14 cellular contexts compared by ENCODE assay signal in the genomic region with DNA sequence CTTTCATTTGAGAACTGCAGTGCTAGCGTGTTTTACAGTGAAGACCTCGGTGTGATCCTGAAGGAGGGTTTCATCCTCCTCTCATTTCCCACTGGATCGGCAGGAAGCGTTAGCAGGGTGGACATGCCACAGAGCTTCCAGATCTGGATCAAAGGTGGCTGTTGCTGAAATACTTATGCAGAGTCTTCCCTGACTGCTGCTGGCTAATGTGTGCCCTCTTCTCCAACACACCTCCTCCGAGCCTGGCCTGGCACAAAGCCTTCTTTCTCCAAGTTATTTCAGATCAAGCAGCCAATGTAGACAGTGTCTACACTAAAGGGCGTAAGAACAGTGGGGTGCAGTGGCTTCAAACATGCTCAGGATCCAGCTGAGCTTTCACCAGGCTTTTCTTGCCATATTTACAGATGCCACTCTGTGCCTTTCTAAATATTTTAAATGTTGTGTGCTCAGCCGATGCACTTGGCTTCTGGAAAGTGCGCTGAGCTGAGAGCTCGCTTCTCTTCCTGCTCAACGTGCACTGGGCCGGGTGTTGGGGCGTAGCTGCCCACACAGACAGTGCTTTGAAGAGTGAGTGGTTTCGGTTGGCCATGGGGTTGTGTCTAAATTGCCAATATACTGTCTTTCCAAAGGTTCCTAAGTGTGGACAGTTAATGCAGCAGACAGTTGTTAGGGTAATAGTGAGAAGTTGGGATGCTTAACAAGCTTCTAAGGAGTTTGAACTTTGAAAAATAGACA. TPM values are rescaled to one million over a fixed set of nuclear protein-coding genes. Genes with fewer than 3 reads are reported as not detected.
DNase-seq lines count a peak whose midpoint lies in the region; ATAC-seq and TF ChIP-seq lines count a peak whose summit lies in the region.
"Had no signal": no experiment of that assay in that cellular context is flagged by ENCODE, and none has a peak within 500 bp of the region (broad histone marks: within the 10 kb centered on the region; RNA-seq: fewer than 3 reads in every experiment).

No MANE protein-coding gene starts in this region.

- H2BK120ac ChIP-seq in trophoblast cell (ENCODE audit: insufficient read depth, low read length, poor library complexity) = peak overlapping the region; percentile 92

- BruUV-seq in PC-3 (replicated peaks; lab: Mats Ljungman, UMichigan) = no TSS peak

- H3K36me3 Mint-ChIP-seq in CD14-positive monocyte = peaks cover 3 to 14% of the 10 kb centered on the region in 2 donors

- peak overlapping the region; percentile 6 to 70 for H3K4me3 Mint-ChIP-seq in CD14-positive monocyte

- peak overlapping the region; percentile 74 for H4K91ac ChIP-seq in trophoblast cell (ENCODE audit: low read depth, low read length)

- H3F3A ChIP-seq in PC-3 (ENCODE audit: low read length, unreplicated experiment) = no peaks in the 10 kb centered on the region

- no CpG with 5 or more reads among the region's 13 CpGs for WGBS in trophoblast cell (ENCODE audit: extremely low coverage, insufficient coverage, insufficient read length)

- CTCF ChIA-PET in PC-3 (lab: Charles Lee) = no interaction called here

- no peaks in the 10 kb centered on the region for H3K9me3 ChIP-seq in left ventricle myocardium inferior (replicated peaks)
- H3K9me3 ChIP-seq in trophoblast cell (ENCODE audit: insufficient read depth, low read depth, low read length) = no peaks in the 10 kb centered on the region
- H3K9me3 ChIP-seq in PC-3 (ENCODE audit: low read length) = no peaks in the 10 kb centered on the region
- H3K9me3 ChIP-seq: HAP-1 had no signal

- H3K27ac Mint-ChIP-seq in CD14-positive monocyte = peak overlapping the region; percentile 37 to 90 (median 83)

- H3K9me3 Mint-ChIP-seq in CD14-positive monocyte = peaks cover 0 to 4% (median 0%) of the 10 kb centered on the region in 7 donors

- peak overlapping the region; percentile 62 for H4K8ac ChIP-seq in trophoblast cell (ENCODE audit: low read depth, low read length)

- H3K9ac ChIP-seq in trophoblast cell (ENCODE audit: low read length) = no peak overlapping the region
- no peak overlapping the region for H3K9ac ChIP-seq in PC-3 (ENCODE audit: low read length)

- H3K18ac ChIP-seq in trophoblast cell (ENCODE audit: low read length) = peak overlapping the region; percentile 33

- no peak overlapping the region for H4K12ac ChIP-seq in trophoblast cell (ENCODE audit: low read depth, low read length)

- H2BK5ac ChIP-seq in trophoblast cell (ENCODE audit: low read depth, low read length, poor library complexity) = peak overlapping the region; percentile 67

- peak overlapping the region; percentile 2 for H3K4me3 ChIP-seq in left ventricle myocardium inferior
- H3K4me3 ChIP-seq in trophoblast cell (ENCODE audit: low read depth, low read length) = no peak overlapping the region
- no peak overlapping the region for H3K4me3 ChIP-seq in PC-3 (ENCODE audit: low read length)
- H3K4me3 ChIP-seq: HAP-1 had no signal

- peak overlapping the region; percentile 71 for H2AK5ac ChIP-seq in trophoblast cell (ENCODE audit: low read length)

- no peaks in the 10 kb centered on the region for H3K27me3 ChIP-seq in left ventricle myocardium inferior (ENCODE audit: low read depth)
- no peaks in the 10 kb centered on the region for H3K27me3 ChIP-seq in trophoblast cell (ENCODE audit: insufficient read depth, low read length)
- no peaks in the 10 kb centered on the region for H3K27me3 ChIP-seq in PC-3 (ENCODE audit: low read length)

- intact Hi-C loops in CD14-positive monocyte (cut with micrococcal nuclease) = no loop called here
- intact Hi-C loops in left ventricle myocardium inferior (cut with micrococcal nuclease) = no loop called here
- intact Hi-C loops in PC-3 (cut with micrococcal nuclease) = no loop called here

- no peaks in the 10 kb centered on the region for H4K20me1 ChIP-seq in PC-3 (ENCODE audit: low read length)

- H2AFZ ChIP-seq in trophoblast cell (ENCODE audit: insufficient read depth, low read length, poor library complexity) = no peak overlapping the region
- no peak overlapping the region for H2AFZ ChIP-seq in PC-3 (ENCODE audit: low read length)

- H3K23ac ChIP-seq in trophoblast cell (ENCODE audit: low read length) = no peak overlapping the region

- H3K4me2 ChIP-seq in trophoblast cell (ENCODE audit: low read length) (peak overlapping the region; percentile 0), PC-3 (ENCODE audit: low read length) (no peak overlapping the region)

- POLR2A ChIA-PET in PC-3 (lab: Charles Lee; ENCODE audit: unreplicated experiment) = no interaction called here

- H3K27ac ChIP-seq in left ventricle myocardium inferior (replicated peaks) = peak overlapping the region; percentile 65
- H3K27ac ChIP-seq in trophoblast cell (ENCODE audit: low read depth, low read length) = peak overlapping the region; percentile 2
- no peak overlapping the region for H3K27ac ChIP-seq in PC-3 (ENCODE audit: low read length)

- peaks cover 0 to 2% (median 0%) of the 10 kb centered on the region in 3 donors for H3K27me3 Mint-ChIP-seq in CD14-positive monocyte (ENCODE audit: low read depth in 3 of 3)

- H3K9me2 ChIP-seq in PC-3 (replicated peaks; ENCODE audit: low read length) = no peaks in the 10 kb centered on the region

- peaks cover 16% of the 10 kb centered on the region for H3K79me1 ChIP-seq in trophoblast cell (ENCODE audit: low read length)

- DNase-seq in CD14-positive monocyte (ENCODE audit: low spot score) = no peak
- peak; percentile 6 for DNase-seq in NOMO-1 treated with dmso at 0.1 percent for 144 hours (lab: John Stamatoyannopoulos, UW; ENCODE audit: unreplicated experiment)
- no peak for DNase-seq in left ventricle myocardium inferior
- DNase-seq in trophoblast cell = peak in 1 of 2 donors; percentile 49
- DNase-seq in H4 (ENCODE audit: low spot score) = no peak
- no peak for DNase-seq in PC-3
- DNase-seq in stimulated activated CD4-positive, alpha-beta T cell treated with anti-CD3 and anti-CD28 coated beads, Interleukin-12 subunit alpha, Interleukin-12 subunit beta, amount 100 ng/mL, for 4 hours = no peak
- DNase-seq: activated T-cell treated with anti-CD3 and anti-CD28 coated beads, Interleukin-2, amount 50 U/mL, for 1 hour; kidney glomerular epithelial cell; NK-92 treated with Interleukin-12 subunit alpha and Interleukin-12 subunit beta, amount 100 ng/mL, for 24 hours; stimulated activated CD8-positive, alpha-beta memory T cell treated with anti-CD3 and anti-CD28 coated beads, Interleukin-4, amount 100 ng/mL, for 48 hours had no signal

- H3K79me2 ChIP-seq in trophoblast cell (ENCODE audit: control insufficient read depth, insufficient read depth, low read length, poor library complexity) = peaks cover 2% of the 10 kb centered on the region
- H3K79me2 ChIP-seq in PC-3 (ENCODE audit: low read length) = no peaks in the 10 kb centered on the region

- TF ChIP-seq CTCF in CD14-positive monocyte (IDR thresholded peaks at IDR 0.05) (no peak), left ventricle myocardium inferior (IDR thresholded peaks at IDR 0.05; ENCODE audit: borderline replicate concordance) (no peak), PC-3 (conservative IDR thresholded peaks at IDR 0.05; ENCODE audit: low read depth, low read length) (no peak)

- H3K36me3 ChIP-seq in left ventricle myocardium inferior (no peaks in the 10 kb centered on the region), trophoblast cell (ENCODE audit: control insufficient read depth in 1 of 2, insufficient read depth in 2 of 2, low read length in 2 of 2) (peaks cover 7 to 10% of the 10 kb centered on the region in 2 experiments), PC-3 (ENCODE audit: low read depth, low read length) (no peaks in the 10 kb centered on the region)

- peak overlapping the region; percentile 51 for H2BK12ac ChIP-seq in trophoblast cell (ENCODE audit: low read length)

- H3K4me1 ChIP-seq in left ventricle myocardium inferior (peaks cover 45% of the 10 kb centered on the region), trophoblast cell (ENCODE audit: control insufficient read depth in 1 of 2, insufficient read depth in 2 of 2, low read length in 2 of 2) (peaks cover 31% of the 10 kb centered on the region in 2 experiments), PC-3 (ENCODE audit: insufficient read depth, low read length) (no peaks in the 10 kb centered on the region)

- peak overlapping the region; percentile 75 for H3K14ac ChIP-seq in trophoblast cell (ENCODE audit: low read length)

- peak overlapping the region; percentile 56 for H3K4ac ChIP-seq in trophoblast cell (ENCODE audit: low read depth, low read length)

- ATAC-seq in HG03025 (IDR thresholded peaks at IDR 0.05; ENCODE audit: low FRiP score, unreplicated experiment) = no peak
- ATAC-seq in PC-3 = no peak

- peaks cover 41% of the 10 kb centered on the region for H3K4me1 Mint-ChIP-seq in CD14-positive monocyte

RNA-seq across cellular contexts. Expression of a gene that starts 2.1 kb away (rescaled TPM):
- polyA plus RNA-seq in CD14-positive monocyte = not detected
- total RNA-seq in left ventricle myocardium inferior = not detected
- 28.8 and 29.8 TPM in 2 replicates for polyA plus RNA-seq in trophoblast cell (2013)
- not detected in 2 replicates for total RNA-seq in H4 (2014; rRNA removed; shearing (Covaris generic))
- total RNA-seq in PC-3 (2014; rRNA removed) = not detected in 2 replicates
- total RNA-seq: M059J had no signal
